8 cellular contexts compared by ENCODE assay signal in the genomic region with DNA sequence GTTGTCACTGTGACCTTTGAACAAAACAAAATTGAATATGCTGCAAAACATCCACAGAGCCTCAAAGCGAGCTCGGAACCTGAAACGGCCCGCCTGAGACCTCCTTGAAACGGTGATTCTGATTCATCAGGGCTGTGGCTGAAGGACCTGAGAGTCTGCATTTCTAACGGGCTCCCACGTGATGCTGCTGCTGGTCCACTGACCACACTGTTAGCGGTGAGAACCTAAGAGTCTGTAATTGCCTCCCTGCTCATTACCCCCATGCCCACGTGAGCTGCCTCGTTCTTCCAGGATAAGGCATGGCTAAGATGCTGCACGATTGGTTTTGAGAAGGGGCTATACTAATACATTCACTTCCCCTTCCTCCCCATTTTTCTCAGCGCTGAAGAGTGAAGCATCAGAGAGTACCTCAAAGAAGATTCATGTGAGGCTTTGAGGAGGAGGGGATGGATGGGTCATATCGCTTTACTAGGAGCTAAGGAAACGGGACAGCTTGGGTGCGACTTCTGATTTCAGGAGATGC. TPM values are rescaled to one million over a fixed set of nuclear protein-coding genes. Genes with fewer than 3 reads are reported as not detected.
DNase-seq lines count a peak whose midpoint lies in the region; ATAC-seq, FAIRE-seq and TF ChIP-seq lines count a peak whose summit lies in the region.

No MANE protein-coding gene starts in this region.

- peaks cover 67% of the 10 kb centered on the region for H3K27me3 ChIP-seq in HUES6 (ENCODE audit: control insufficient read depth, insufficient read depth, low read length)
- peaks cover 30 to 31% of the 10 kb centered on the region in 2 experiments for H3K27me3 ChIP-seq in endothelial cell of umbilical vein (ENCODE audit: control insufficient read depth in 2 of 2, insufficient read depth in 2 of 2, low read length in 2 of 2)

- peaks cover 20% of the 10 kb centered on the region for H3K4me1 ChIP-seq in HUES6 (ENCODE audit: control insufficient read depth, insufficient read depth, low read length)
- peaks cover 8% of the 10 kb centered on the region for H3K4me1 ChIP-seq in endothelial cell of umbilical vein (ENCODE audit: control insufficient read depth, extremely low read depth, insufficient read depth, low read length)

- no peak for TF ChIP-seq CTCF in endothelial cell of umbilical vein (IDR thresholded peaks at IDR 0.05; ENCODE audit: extremely low read depth in 1 of 2, insufficient read depth in 1 of 2, low read depth in 1 of 2, low read length in 2 of 2)

- intact Hi-C loops in endothelial cell of umbilical vein (cut with micrococcal nuclease) (loop anchor here (1.0 to 10.0 kb wide), 4 partner anchors 99 to 551 kb away; partner anchors contain the start of gene SUSD4), sciatic nerve (cut with DNase I) (no loop called here)

- no TSS peak for BruUV-seq in endothelial cell of umbilical vein (replicated peaks; lab: Mats Ljungman, UMichigan)

- H3K9ac ChIP-seq in HUES6 (ENCODE audit: low read length) = no peak overlapping the region
- H3K9ac ChIP-seq in endothelial cell of umbilical vein (replicated peaks; ENCODE audit: extremely low read depth, insufficient read depth, low read length) = no peak overlapping the region

- TF ChIP-seq POLR2A in endothelial cell of umbilical vein (IDR thresholded peaks at IDR 0.05; ENCODE audit: low read depth, low read length) = no peak

- no peak overlapping the region for H3K27ac ChIP-seq in HUES6 (ENCODE audit: low read depth, low read length)
- no peak overlapping the region for H3K27ac ChIP-seq in endothelial cell of umbilical vein (ENCODE audit: insufficient read depth, low read depth, low read length)

- no peaks in the 10 kb centered on the region for H3K36me3 ChIP-seq in HUES6 (ENCODE audit: control insufficient read depth, insufficient read depth, low read length)
- no peaks in the 10 kb centered on the region for H3K36me3 ChIP-seq in endothelial cell of umbilical vein (ENCODE audit: control insufficient read depth in 2 of 2, extremely low read depth in 1 of 2, insufficient read depth in 2 of 2, low read length in 2 of 2)

- CTCF ChIA-PET in endothelial cell of umbilical vein (lab: Charles Lee) = interaction anchor here (0.6 to 3.0 kb wide), 79 partner anchors 8 to 1789 kb away, joined by 3 to 104 read pairs (median 5); partner anchors contain the start of genes FAM177B, SUSD4 and TLR5

- H4K20me1 ChIP-seq in endothelial cell of umbilical vein (replicated peaks; ENCODE audit: control insufficient read depth, extremely low read depth, insufficient read depth, low read length) = no peaks in the 10 kb centered on the region

- ATAC-seq in GM18867 (IDR thresholded peaks at IDR 0.05; ENCODE audit: unreplicated experiment) (peak; percentile 13), sciatic nerve (peak; percentile 4), GM18519 (IDR thresholded peaks at IDR 0.05; ENCODE audit: low FRiP score, unreplicated experiment) (no peak), HG03280 (IDR thresholded peaks at IDR 0.05; ENCODE audit: unreplicated experiment) (no peak)

- POLR2A ChIA-PET in endothelial cell of umbilical vein (lab: Charles Lee) = no interaction called here

- H3K79me2 ChIP-seq in endothelial cell of umbilical vein (ENCODE audit: control insufficient read depth, insufficient read depth, low read length) = no peaks in the 10 kb centered on the region

- dilution Hi-C loops in endothelial cell of umbilical vein (cut with MboI; ENCODE audit: extremely low pct_ligation_motif_present, low sequenced_read_pairs) = no loop called here

- no peak for FAIRE-seq in endothelial cell of umbilical vein (lab: Jason Lieb, UNC)

- H3K4me2 ChIP-seq in endothelial cell of umbilical vein (ENCODE audit: insufficient read depth, low read length) = no peak overlapping the region

- H3K9me3 ChIP-seq in HUES6 (ENCODE audit: control insufficient read depth, insufficient read depth, low read depth, low read length) (no peaks in the 10 kb centered on the region), endothelial cell of umbilical vein (replicated peaks; ENCODE audit: control insufficient read depth, insufficient read depth, low read length) (no peaks in the 10 kb centered on the region)

- H3K4me3 ChIP-seq in HUES6 (ENCODE audit: low read depth, low read length) (peak overlapping the region; percentile 58), endothelial cell of umbilical vein (replicated peaks in 1 of 3; ENCODE audit: insufficient read depth in 1 of 3, low read depth in 1 of 3, low read length in 3 of 3) (no peak overlapping the region)

- H3K9me1 ChIP-seq in endothelial cell of umbilical vein (replicated peaks; ENCODE audit: control insufficient read depth, extremely low read depth, insufficient read depth, low read length) = no peaks in the 10 kb centered on the region

- no peak for DNase-seq in endothelial cell of umbilical vein (ENCODE audit: low read depth, low spot score)
- no peak for DNase-seq in sciatic nerve (ENCODE audit: low spot score)
- DNase-seq in mesenteric fat pad (ENCODE audit: low spot score) = no peak
- DNase-seq in HK-2 (ENCODE audit: unreplicated experiment) = no peak

- H2AFZ ChIP-seq in endothelial cell of umbilical vein (ENCODE audit: low read depth, low read length) = peak overlapping the region; percentile 36

TF ChIP-seq in endothelial cell of umbilical vein, 7 proteins besides CTCF, POLR2A, EP300 and RAD21:
- TF ChIP-seq MAX (IDR thresholded peaks at IDR 0.05; ENCODE audit: insufficient read depth, insufficient read length) (no peak), POLR2AphosphoS5 (IDR thresholded peaks at IDR 0.05; ENCODE audit: insufficient read depth, low read depth, low read length) (no peak), FOS (IDR thresholded peaks at IDR 0.05; ENCODE audit: borderline replicate concordance, insufficient read depth, low read length) (no peak), EZH2 (IDR thresholded peaks at IDR 0.05; ENCODE audit: borderline replicate concordance, low read depth, low read length, severe bottlenecking) (no peak), GATA2 (IDR thresholded peaks at IDR 0.05; ENCODE audit: insufficient read depth, insufficient read length, low read depth, low read length) (no peak), JUN (IDR thresholded peaks at IDR 0.05; ENCODE audit: borderline replicate concordance, insufficient read depth, insufficient read length, low read depth) (no peak), MYC (IDR thresholded peaks at IDR 0.05; ENCODE audit: low read depth, low read length) (no peak)

RNA-seq across cellular contexts. Expression of gene TLR5, which starts 9.7 kb away (rescaled TPM):
- total RNA-seq in endothelial cell of umbilical vein (0.15 and 0.16 TPM in 2 replicates), sciatic nerve (16.4 TPM), mesenteric fat pad (10.5 TPM)
- 0.11 and 0.25 TPM in 2 replicates for polyA plus RNA-seq in endothelial cell of umbilical vein
- 0.08 and 0.10 TPM in 2 replicates for polyA plus RNA-seq in endothelial cell of umbilical vein (2011; cell fraction: cytosol; rRNA removed)
- 0.11 and 0.58 TPM in 2 replicates for polyA plus RNA-seq in endothelial cell of umbilical vein (2011; cell fraction: nucleus; rRNA removed)
- 0.04 and 0.05 TPM in 2 replicates for polyA plus RNA-seq in endothelial cell of umbilical vein (2012)
- 0.32 and 0.36 TPM in 2 replicates for polyA minus RNA-seq in endothelial cell of umbilical vein
- polyA minus RNA-seq in endothelial cell of umbilical vein (2011; cell fraction: cytosol; rRNA and poly(A)+ RNA removed) = not detected
- polyA minus RNA-seq in endothelial cell of umbilical vein (2011; cell fraction: nucleus; rRNA and poly(A)+ RNA removed) = 0.67 and 0.96 TPM in 2 replicates

Comparison
In these comparisons a context has a peak if more than half of its experiments do, and no peak if none do; other contexts are left out.
1. ATAC-seq: peak in GM18867 (single experiment) and sciatic nerve (single experiment); none in GM18519 (single experiment) and HG03280 (single experiment).